In genomic region chr10:63265646-63266207, GRCh38 we compare ENCODE assay signal across 8 cellular contexts.
DNase-seq lines count a peak whose midpoint lies in the region; ATAC-seq and TF ChIP-seq lines count a peak whose summit lies in the region.

No MANE protein-coding gene starts in this region.

- peaks cover 6% of the 10 kb centered on the region for H3K36me3 ChIP-seq in right atrium auricular region
- peaks cover 2% of the 10 kb centered on the region for H3K36me3 ChIP-seq in brain microvascular endothelial cell (replicated peaks)
- H3K36me3 ChIP-seq in mesodermal cell (ENCODE audit: control insufficient read depth, insufficient read depth, low read length): peaks cover 17% of the 10 kb centered on the region

- intact Hi-C loops in Right ventricle myocardium superior (cut with DNase I): no loop called here

- in situ Hi-C loops in brain microvascular endothelial cell (cut with HindIII; ENCODE audit: low pct_ligation_motif_present, low sequenced_read_pairs): no loop called here

- H3K4me1 ChIP-seq in right atrium auricular region (peaks cover 0 to 43% of the 10 kb centered on the region in 2 donors), mesodermal cell (ENCODE audit: control insufficient read depth, insufficient read depth, low read length, poor library complexity, severe bottlenecking) (peaks cover 5% of the 10 kb centered on the region)

- H3K9me3 ChIP-seq in right atrium auricular region: no peaks in the 10 kb centered on the region
- H3K9me3 ChIP-seq in mesodermal cell (ENCODE audit: control insufficient read depth, low read length): no peaks in the 10 kb centered on the region

- no CpG with 5 or more reads among the region's 2 CpGs for WGBS in mesodermal cell (ENCODE audit: insufficient coverage in 2 of 2), 2 experiments

- peak overlapping the region; percentile 90 to 91 for H3K27ac ChIP-seq in right atrium auricular region
- peak overlapping the region; percentile 96 for H3K27ac ChIP-seq in brain microvascular endothelial cell
- H3K27ac ChIP-seq in mesodermal cell (ENCODE audit: low read depth, low read length, severe bottlenecking): peak overlapping the region; percentile 75

- ATAC-seq in Right ventricle myocardium superior (ENCODE audit: poor library complexity) (no peak), HG02610 (IDR thresholded peaks at IDR 0.05; ENCODE audit: unreplicated experiment) (no peak)

- H3K27me3 ChIP-seq in right atrium auricular region (no peaks in the 10 kb centered on the region), brain microvascular endothelial cell (replicated peaks) (no peaks in the 10 kb centered on the region)

- DNase-seq in right atrium auricular region (ENCODE audit: low spot score): no peak
- DNase-seq in Right ventricle myocardium superior: no peak
- no peak for DNase-seq in brain microvascular endothelial cell
- DNase-seq in OCI-M2 (lab: John Stamatoyannopoulos, UW; ENCODE audit: unreplicated experiment): no peak
- DNase-seq in NCI-H1105 treated with DMSO at 0.1 percent for 48 hours (lab: John Stamatoyannopoulos, UW): no peak
- DNase-seq in COLO668 (lab: John Stamatoyannopoulos, UW; ENCODE audit: unreplicated experiment): no peak

- H3K4me3 ChIP-seq in right atrium auricular region (peak overlapping the region; percentile 41 to 58), brain microvascular endothelial cell (ENCODE audit: low read depth, low read length) (peak overlapping the region; percentile 79), mesodermal cell (ENCODE audit: extremely low read depth, insufficient read depth, low read length, poor library complexity, severe bottlenecking) (peak overlapping the region; percentile 62)

- TF ChIP-seq CTCF in right atrium auricular region (IDR thresholded peaks at IDR 0.05) (no peak), brain microvascular endothelial cell (IDR thresholded peaks at IDR 0.05; ENCODE audit: low read depth, low read length, missing control alignments) (no peak)
